8 cellular contexts compared by ENCODE assay signal in genomic region chr14:92513966-92514843, GRCh38. TPM values are rescaled to one million over a fixed set of nuclear protein-coding genes. Genes with fewer than 3 reads are reported as not detected.
DNase-seq lines count a peak whose midpoint lies in the region; ATAC-seq and TF ChIP-seq lines count a peak whose summit lies in the region.

No MANE protein-coding gene starts in this region.

- DNase-seq in activated CD8-positive, alpha-beta memory T cell treated with anti-CD3 and anti-CD28 coated beads, Interleukin-2, amount 50 U/mL, for 4 hours = peak; percentile 70
- DNase-seq in fibroblast of the aortic adventitia (ENCODE audit: low read depth) (peak; percentile 37), neuronal stem cell (ENCODE audit: low spot score) (no peak), cerebellar nuclear complex (lab: John Stamatoyannopoulos, UW) (no peak)

- H3K79me1 ChIP-seq in neuronal stem cell (ENCODE audit: low read depth, low read length) = no peaks in the 10 kb centered on the region

- no CpG with 5 or more reads among the region's 81 CpGs for WGBS in neuronal stem cell (ENCODE audit: extremely low coverage in 2 of 2, insufficient read length in 2 of 2, insufficient replicate concordance in 1 of 2), 2 donors

- peak overlapping the region; percentile 88 for H3K18ac ChIP-seq in neuronal stem cell (ENCODE audit: low read length)

- H2BK12ac ChIP-seq in neuronal stem cell (ENCODE audit: low read length) = no peak overlapping the region

- no peak overlapping the region for H2BK15ac ChIP-seq in neuronal stem cell (ENCODE audit: low read length)

- peak overlapping the region; percentile 38 for H2AK5ac ChIP-seq in neuronal stem cell (ENCODE audit: low read depth, low read length)

- H2BK5ac ChIP-seq in neuronal stem cell (ENCODE audit: low read length) = no peak overlapping the region

- peak overlapping the region; percentile 51 for H3K23ac ChIP-seq in neuronal stem cell (ENCODE audit: low read depth, low read length, poor library complexity)

- H2BK120ac ChIP-seq in neuronal stem cell (ENCODE audit: low read depth, low read length) = peak overlapping the region; percentile 82

- peaks cover 1 to 3% of the 10 kb centered on the region in 2 donors for H3K4me1 ChIP-seq in neuronal stem cell (ENCODE audit: control insufficient read depth in 2 of 2, insufficient read depth in 1 of 2, low read depth in 1 of 2, low read length in 2 of 2)

- no peak for TF ChIP-seq CTCF in GM12875 (IDR thresholded peaks at IDR 0.05; ENCODE audit: borderline replicate concordance, insufficient read depth, low read depth, low read length)
- TF ChIP-seq CTCF in fibroblast of the aortic adventitia (IDR thresholded peaks at IDR 0.05; ENCODE audit: insufficient read depth, low read length) = no peak

- peak; percentile 28 for ATAC-seq in HG03135 (IDR thresholded peaks at IDR 0.05; ENCODE audit: unreplicated experiment)
- no peak for ATAC-seq in GM18519 (IDR thresholded peaks at IDR 0.05; ENCODE audit: low FRiP score, unreplicated experiment)
- no peak for ATAC-seq in GM21786 (IDR thresholded peaks at IDR 0.05; ENCODE audit: unreplicated experiment)

- H3K9me3 ChIP-seq in neuronal stem cell (replicated peaks in 1 of 2; ENCODE audit: control insufficient read depth in 2 of 2, insufficient read depth in 1 of 2, low read depth in 1 of 2, low read length in 2 of 2) = no peaks in the 10 kb centered on the region

- H2AFZ ChIP-seq in neuronal stem cell (ENCODE audit: low read length) = peak overlapping the region; percentile 98

- no peak overlapping the region for H3K14ac ChIP-seq in neuronal stem cell (ENCODE audit: low read length)

- peaks cover 0 to 32% (median 7%) of the 10 kb centered on the region in 3 experiments for H3K27me3 ChIP-seq in neuronal stem cell (ENCODE audit: control insufficient read depth in 3 of 3, insufficient read depth in 3 of 3, low read depth in 1 of 3, low read length in 3 of 3)

- H3K4ac ChIP-seq in neuronal stem cell (ENCODE audit: low read length) = peak overlapping the region; percentile 68

- H3K9ac ChIP-seq in neuronal stem cell (ENCODE audit: low read depth, low read length, poor library complexity) = peak overlapping the region; percentile 76

- no peaks in the 10 kb centered on the region for H3K36me3 ChIP-seq in neuronal stem cell (replicated peaks in 1 of 2; ENCODE audit: control insufficient read depth in 2 of 2, insufficient read depth in 2 of 2, low read length in 2 of 2)

- no peak overlapping the region for H4K8ac ChIP-seq in neuronal stem cell (ENCODE audit: low read depth, low read length)

- H4K91ac ChIP-seq in neuronal stem cell (ENCODE audit: low read depth, low read length, poor library complexity) = no peak overlapping the region

- peak overlapping the region; percentile 90 for H3K4me2 ChIP-seq in neuronal stem cell (ENCODE audit: insufficient read depth, low read length, poor library complexity, severe bottlenecking)

- H3K4me3 ChIP-seq in GM12875 (ENCODE audit: low read depth, low read length) (peak overlapping the region; percentile 78), fibroblast of the aortic adventitia (ENCODE audit: low read depth, low read length) (peak overlapping the region; percentile 76), neuronal stem cell (ENCODE audit: low read length in 2 of 2) (peak overlapping the region; percentile 54 to 80)

- no peak overlapping the region for H3K27ac ChIP-seq in neuronal stem cell (replicated peaks; ENCODE audit: low read length)

RNA-seq across cellular contexts. Expression of gene RIN3, which starts 0.6 kb away (rescaled TPM):
- 5.7 and 7.2 TPM in 2 replicates for total RNA-seq in fibroblast of the aortic adventitia (ENCODE audit: low replicate concordance)
- 1.3 TPM for polyA plus RNA-seq in neuronal stem cell (2013, experiment 1 of 2)
- polyA plus RNA-seq in neuronal stem cell (2013, experiment 2 of 2) = 1.6 TPM

Comparison
In these comparisons a context has a peak if more than half of its experiments do, and no peak if none do; other contexts are left out.
1. DNase-seq: peak in activated CD8-positive, alpha-beta memory T cell treated with anti-CD3 and anti-CD28 coated beads, Interleukin-2, amount 50 U/mL, for 4 hours (single experiment) and fibroblast of the aortic adventitia (single experiment); none in neuronal stem cell (single experiment) and cerebellar nuclear complex (0 of 2).
2. Peak in every context shown above with its lines, with median percentiles within 50 percentile points of each other: H3K4me3 ChIP-seq.